ENCODE assay signal across 8 cellular contexts in genomic region chr6:14638932-14639875, GRCh38.
DNase-seq lines count a peak whose midpoint lies in the region; ATAC-seq and FAIRE-seq lines count a peak whose summit lies in the region.

No MANE protein-coding gene starts in this region.

- ATAC-seq in GM19467 (IDR thresholded peaks at IDR 0.05; ENCODE audit: unreplicated experiment), result no peak
- ATAC-seq in GM19455 (IDR thresholded peaks at IDR 0.05; ENCODE audit: unreplicated experiment), result no peak

- peaks cover 58% of the 10 kb centered on the region for H3K4me1 Mint-ChIP-seq in activated CD4-positive, alpha-beta T cell treated with anti-CD3 and anti-CD28 coated beads, Interleukin-2, amount 10 ng/mL, durations not matched to agents 24 days and 14 days

- peaks cover 29 to 33% of the 10 kb centered on the region in 2 donors for H3K4me1 ChIP-seq in duodenal mucosa (ENCODE audit: control insufficient read depth in 1 of 2, insufficient read depth in 2 of 2, low read length in 2 of 2)

- intact Hi-C loops in activated CD4-positive, alpha-beta T cell treated with anti-CD3 and anti-CD28 coated beads, Interleukin-2, amount 10 ng/mL, durations not matched to agents 24 days and 14 days (cut with micrococcal nuclease), result loop anchor here (10.0 kb wide), 1 partner anchor 184 kb away; no protein-coding TSS in a partner anchor

- no peak for FAIRE-seq in RCC 7860 (lab: Jason Lieb, UNC)

- peak overlapping the region; percentile 53 to 55 for H3K4me3 ChIP-seq in duodenal mucosa (ENCODE audit: low read depth in 1 of 2, low read length in 2 of 2)

- peaks cover 4% of the 10 kb centered on the region for H3K9me3 Mint-ChIP-seq in activated CD4-positive, alpha-beta T cell treated with anti-CD3 and anti-CD28 coated beads, Interleukin-2, amount 10 ng/mL, durations not matched to agents 24 days and 14 days

- DNase-seq in activated CD4-positive, alpha-beta T cell treated with anti-CD3 and anti-CD28 coated beads, Interleukin-2, amount 10 ng/mL, durations not matched to agents 24 days and 14 days, result no peak
- DNase-seq in activated CD4-positive, alpha-beta T cell treated with anti-CD3 and anti-CD28 coated beads for 48 hours, result no peak
- DNase-seq in NCI-H446 (lab: John Stamatoyannopoulos, UW), result peak; percentile 70 to 91
- peak; percentile 78 for DNase-seq in myocyte (ENCODE audit: low read depth)
- no peak for DNase-seq in RCC 7860 (ENCODE audit: low spot score)

- H3K27ac ChIP-seq in duodenal mucosa (ENCODE audit: low read depth, low read length), result no peak overlapping the region

- peak overlapping the region; percentile 52 for H3K27ac Mint-ChIP-seq in activated CD4-positive, alpha-beta T cell treated with anti-CD3 and anti-CD28 coated beads, Interleukin-2, amount 10 ng/mL, durations not matched to agents 24 days and 14 days

- H3K36me3 ChIP-seq in duodenal mucosa (ENCODE audit: control insufficient read depth in 1 of 2, insufficient read depth in 2 of 2, low read length in 2 of 2), result no peaks in the 10 kb centered on the region

- no peaks in the 10 kb centered on the region for H3K9me3 ChIP-seq in duodenal mucosa (ENCODE audit: control insufficient read depth in 1 of 2, low read length in 2 of 2)

- peaks cover 4% of the 10 kb centered on the region for H3K27me3 Mint-ChIP-seq in activated CD4-positive, alpha-beta T cell treated with anti-CD3 and anti-CD28 coated beads, Interleukin-2, amount 10 ng/mL, durations not matched to agents 24 days and 14 days

- no peaks in the 10 kb centered on the region for H3K27me3 ChIP-seq in duodenal mucosa (ENCODE audit: control insufficient read depth in 1 of 2, insufficient read depth in 2 of 2, low read length in 2 of 2)

- peak overlapping the region in 1 of 2 donors; percentile 10 for H3K9ac ChIP-seq in duodenal mucosa (ENCODE audit: low read depth in 1 of 2, low read length in 2 of 2)

- H3K36me3 Mint-ChIP-seq in activated CD4-positive, alpha-beta T cell treated with anti-CD3 and anti-CD28 coated beads, Interleukin-2, amount 10 ng/mL, durations not matched to agents 24 days and 14 days (ENCODE audit: low read depth), result no peaks in the 10 kb centered on the region

- H3K4me3 Mint-ChIP-seq in activated CD4-positive, alpha-beta T cell treated with anti-CD3 and anti-CD28 coated beads, Interleukin-2, amount 10 ng/mL, durations not matched to agents 24 days and 14 days, result no peak overlapping the region

Comparison
In these comparisons a context has a peak if more than half of its experiments do, and no peak if none do; other contexts are left out.
1. DNase-seq: peak in NCI-H446 (2 of 2) and myocyte (single experiment); none in activated CD4-positive, alpha-beta T cell treated with anti-CD3 and anti-CD28 coated beads, Interleukin-2, amount 10 ng/mL, durations not matched to agents 24 days and 14 days (single experiment), activated CD4-positive, alpha-beta T cell treated with anti-CD3 and anti-CD28 coated beads for 48 hours (single experiment) and RCC 7860 (single experiment).